Comparison of ENCODE assay signal across 21 cellular contexts in the genomic region with DNA sequence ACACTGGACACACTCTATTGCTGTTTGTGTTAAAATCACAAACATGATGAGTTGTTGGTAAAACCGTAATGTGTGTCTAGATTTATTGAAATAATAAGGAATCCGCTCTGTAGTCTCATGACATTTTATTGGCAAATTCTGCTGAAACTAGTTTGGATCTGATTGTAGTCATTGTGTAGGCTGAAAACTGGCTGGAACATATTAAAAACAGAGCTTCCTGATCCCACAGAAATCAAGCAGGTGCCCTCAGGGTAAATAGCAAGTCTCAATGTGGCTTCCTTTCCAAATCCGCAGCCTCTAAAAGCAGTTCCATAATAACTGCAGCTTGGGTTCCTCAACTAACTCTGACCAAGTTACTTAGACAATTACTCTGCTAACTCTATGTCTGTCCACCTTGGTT.
DNase-seq lines count a peak whose midpoint lies in the region; FAIRE-seq and TF ChIP-seq lines count a peak whose summit lies in the region.
"Had no signal": no experiment of that assay in that cellular context is flagged by ENCODE, and none has a peak within 500 bp of the region (broad histone marks: within the 10 kb centered on the region; RNA-seq: fewer than 3 reads in every experiment).

No MANE protein-coding gene starts in this region.

- no peaks in the 10 kb centered on the region for H4K20me1 ChIP-seq in keratinocyte (ENCODE audit: control insufficient read depth, extremely low read depth, insufficient read depth, low read length)
- H4K20me1 ChIP-seq: BLaER1 treated with 17β-estradiol and CSF1 and Interleukin-3, amounts not matched to agents 10 nM and 100 nM had no signal

- H3K27ac ChIP-seq in keratinocyte (ENCODE audit: control insufficient read depth, insufficient read depth, low read length) (no peak overlapping the region), kidney (ENCODE audit: low read depth in 2 of 2, low read length in 2 of 2) (no peak overlapping the region)
- H3K27ac ChIP-seq: BLaER1 treated with 17β-estradiol and CSF1 and Interleukin-3, amounts not matched to agents 10 nM and 100 nM had no signal

- H3K4me1 Mint-ChIP-seq in mesothelial cell of epicardium: no peaks in the 10 kb centered on the region
- H3K4me1 Mint-ChIP-seq: B cell, IgD-negative memory B cell had no signal

- no peaks in the 10 kb centered on the region for H3K36me3 ChIP-seq in adipocyte (ENCODE audit: control insufficient read depth, insufficient read depth, low read length, severe bottlenecking)
- no peaks in the 10 kb centered on the region for H3K36me3 ChIP-seq in keratinocyte (ENCODE audit: control insufficient read depth in 2 of 2, extremely low read depth in 1 of 2, insufficient read depth in 2 of 2, low read length in 2 of 2)
- H3K36me3 ChIP-seq in kidney (ENCODE audit: control insufficient read depth in 1 of 2, insufficient read depth in 2 of 2, low read length in 2 of 2): no peaks in the 10 kb centered on the region
- H3K36me3 ChIP-seq: BLaER1 treated with 17β-estradiol and CSF1 and Interleukin-3, amounts not matched to agents 10 nM and 100 nM had no signal

- no peak overlapping the region for H3K4me3 Mint-ChIP-seq in mesothelial cell of epicardium
- H3K4me3 Mint-ChIP-seq: B cell; CD8-positive, alpha-beta T cell; H9; IgD-negative memory B cell had no signal

- H3K27me3 Mint-ChIP-seq in mesothelial cell of epicardium (ENCODE audit: low read depth): peaks cover 34% of the 10 kb centered on the region
- H3K27me3 Mint-ChIP-seq: B cell had no signal

- FAIRE-seq in keratinocyte (lab: Jason Lieb, UNC) (peak; percentile 39), kidney (lab: Jason Lieb, UNC) (no peak)
- FAIRE-seq: G401.6, GM12891, HepG2 had no signal

- H3K4me1 ChIP-seq in adipocyte (ENCODE audit: control insufficient read depth, insufficient read depth, low read length) (peaks cover 7% of the 10 kb centered on the region), keratinocyte (ENCODE audit: control insufficient read depth, extremely low read depth, insufficient read depth, low read length) (peaks cover 13% of the 10 kb centered on the region), kidney (ENCODE audit: control insufficient read depth in 1 of 2, insufficient read depth in 1 of 2, low read depth in 1 of 2, low read length in 2 of 2) (no peaks in the 10 kb centered on the region)
- H3K4me1 ChIP-seq: BLaER1 treated with 17β-estradiol and CSF1 and Interleukin-3, amounts not matched to agents 10 nM and 100 nM had no signal

- peaks cover 2% of the 10 kb centered on the region for H3K9me3 Mint-ChIP-seq in mesothelial cell of epicardium
- H3K9me3 Mint-ChIP-seq: CD8-positive, alpha-beta T cell had no signal

- no peaks in the 10 kb centered on the region for H3K36me3 Mint-ChIP-seq in mesothelial cell of epicardium
- H3K36me3 Mint-ChIP-seq: CD8-positive, alpha-beta T cell; IgD-negative memory B cell had no signal

- no peak overlapping the region for H3K27ac Mint-ChIP-seq in mesothelial cell of epicardium
- H3K27ac Mint-ChIP-seq: B cell; CD8-positive, alpha-beta T cell; IgD-negative memory B cell had no signal

- H3K27me3 ChIP-seq in adipocyte (replicated peaks; ENCODE audit: control insufficient read depth, insufficient read depth, low read length) (peaks cover 3% of the 10 kb centered on the region), keratinocyte (ENCODE audit: control insufficient read depth, extremely low read depth, insufficient read depth, low read length) (no peaks in the 10 kb centered on the region)
- H3K27me3 ChIP-seq: BLaER1 treated with 17β-estradiol and CSF1 and Interleukin-3, amounts not matched to agents 10 nM and 100 nM had no signal

- peaks cover 2% of the 10 kb centered on the region for H3K9me1 ChIP-seq in keratinocyte (ENCODE audit: control insufficient read depth, extremely low read depth, insufficient read depth, low read length)

- TF ChIP-seq CTCF in keratinocyte (optimal IDR thresholded peaks at IDR 0.05 in 1 of 3, IDR thresholded peaks at IDR 0.05 in 1 of 3, conservative IDR thresholded peaks at IDR 0.05 in 1 of 3; ENCODE audit: extremely low read depth in 1 of 3, insufficient read depth in 2 of 3, low read length in 3 of 3) (no peak), kidney (IDR thresholded peaks at IDR 0.05; ENCODE audit: borderline replicate concordance, extremely low read depth, insufficient read depth) (no peak), mesothelial cell of epicardium (IDR thresholded peaks at IDR 0.05; ENCODE audit: unreplicated experiment) (no peak)

- no peak overlapping the region for H2AFZ ChIP-seq in keratinocyte (ENCODE audit: control insufficient read depth, low read length)

- H3K9me3 ChIP-seq in adipocyte (ENCODE audit: control insufficient read depth, low read length): no peaks in the 10 kb centered on the region
- no peaks in the 10 kb centered on the region for H3K9me3 ChIP-seq in keratinocyte (ENCODE audit: control insufficient read depth, low read depth, low read length)
- no peaks in the 10 kb centered on the region for H3K9me3 ChIP-seq in kidney (ENCODE audit: control insufficient read depth in 1 of 2, low read length in 2 of 2)

- dilution Hi-C loops in keratinocyte (cut with MboI; ENCODE audit: extremely low pct_ligation_motif_present, low sequenced_read_pairs): no loop called here

- H3K4me3 ChIP-seq in adipocyte (ENCODE audit: low read length) (no peak overlapping the region), keratinocyte (ENCODE audit: control insufficient read depth in 2 of 3, extremely low read depth in 1 of 3, insufficient read depth in 2 of 3, low read depth in 1 of 3, low read length in 3 of 3) (no peak overlapping the region), kidney (ENCODE audit: low read length in 2 of 2) (no peak overlapping the region)
- H3K4me3 ChIP-seq: BLaER1 treated with 17β-estradiol and CSF1 and Interleukin-3, amounts not matched to agents 10 nM and 100 nM had no signal

- intact Hi-C loops in kidney (cut with DNase I): no loop called here

- DNase-seq in COLO829 (ENCODE audit: low spot score) (peak; percentile 2), M059J (ENCODE audit: low read depth) (peak; percentile 31), adipocyte (ENCODE audit: low read depth) (peak; percentile 2), keratinocyte (ENCODE audit: low read depth, low spot score) (no peak), kidney (no peak), NCI-H1694 treated with DMSO at 0.1 percent for 48 hours (lab: John Stamatoyannopoulos, UW) (no peak), mesothelial cell of epicardium (ENCODE audit: low spot score in 2 of 2, unreplicated experiment in 2 of 2) (no peak)
- DNase-seq in stimulated activated CD8-positive, alpha-beta memory T cell treated with anti-CD3 and anti-CD28 coated beads, Interleukin-4, amount 100 ng/mL, for 48 hours: no peak
- DNase-seq: CD8-positive, alpha-beta T cell; COR-L47; DMS 273 treated with DMSO at 0.1 percent for 48 hours; DMS53; DND-41; GOT3; H9 had no signal

- H3K79me2 ChIP-seq in keratinocyte (ENCODE audit: control insufficient read depth, insufficient read depth, low read length): no peaks in the 10 kb centered on the region

- H3K9ac ChIP-seq in adipocyte (ENCODE audit: low read length): no peak overlapping the region
- no peak overlapping the region for H3K9ac ChIP-seq in keratinocyte (ENCODE audit: control insufficient read depth, extremely low read depth, insufficient read depth, low read length)
- no peak overlapping the region for H3K9ac ChIP-seq in kidney (ENCODE audit: low read length in 2 of 2)
- H3K9ac ChIP-seq: BLaER1 treated with 17β-estradiol and CSF1 and Interleukin-3, amounts not matched to agents 10 nM and 100 nM had no signal

- H3K4me2 ChIP-seq in keratinocyte (ENCODE audit: control insufficient read depth, extremely low read depth, insufficient read depth, low read depth, low read length): no peak overlapping the region
- H3K4me2 ChIP-seq: BLaER1 treated with 17β-estradiol and CSF1 and Interleukin-3, amounts not matched to agents 10 nM and 100 nM had no signal

Comparison
In these comparisons a context has a peak if more than half of its experiments do, and no peak if none do; other contexts are left out.
1. DNase-seq: peak in COLO829 (single experiment), M059J (single experiment) and adipocyte (single experiment); none in keratinocyte (single experiment), kidney (single experiment), NCI-H1694 treated with DMSO at 0.1 percent for 48 hours (single experiment), mesothelial cell of epicardium (0 of 2) and stimulated activated CD8-positive, alpha-beta memory T cell treated with anti-CD3 and anti-CD28 coated beads, Interleukin-4, amount 100 ng/mL, for 48 hours (single experiment).